9 cellular contexts compared by ENCODE assay signal in the genomic region with DNA sequence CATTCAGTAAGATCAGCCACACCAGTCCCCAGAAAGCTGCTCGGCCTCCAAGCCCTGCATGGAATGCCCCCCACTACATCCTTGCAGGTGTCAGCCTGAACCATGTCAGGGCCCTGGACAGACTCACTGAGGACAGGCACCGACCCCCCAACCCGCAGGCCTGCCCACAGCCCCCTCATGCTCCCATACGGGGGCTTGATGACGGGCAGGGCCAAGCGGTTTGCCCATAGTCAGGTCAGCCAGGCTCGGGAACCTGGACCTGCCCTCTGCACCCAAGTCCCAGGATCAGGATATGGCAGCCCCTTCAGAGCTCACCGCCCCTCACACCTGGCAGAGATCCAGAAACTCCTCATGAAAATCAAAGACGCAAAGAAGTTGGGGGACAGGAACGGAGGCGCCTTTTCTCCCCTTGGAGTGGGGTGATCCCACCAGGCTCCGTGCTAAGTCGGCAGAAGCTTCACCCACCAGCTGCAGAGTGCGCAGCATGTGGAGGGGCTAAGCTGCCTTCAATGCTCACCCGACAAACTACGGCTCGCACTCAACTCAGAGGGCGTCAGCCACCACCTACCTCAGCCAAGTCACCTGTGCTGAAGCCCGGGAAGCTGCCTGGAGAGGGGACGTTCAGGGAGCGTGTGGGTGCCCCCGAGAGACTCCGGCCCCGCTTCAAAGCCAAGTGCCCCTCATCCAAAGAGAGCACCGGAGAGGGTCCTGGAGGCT. TPM values are rescaled to one million over a fixed set of nuclear protein-coding genes. Genes with fewer than 3 reads are reported as not detected.
DNase-seq lines count a peak whose midpoint lies in the region; ATAC-seq and TF ChIP-seq lines count a peak whose summit lies in the region.
"Had no signal": no experiment of that assay in that cellular context is flagged by ENCODE, and none has a peak within 500 bp of the region (broad histone marks: within the 10 kb centered on the region; RNA-seq: fewer than 3 reads in every experiment).

No MANE protein-coding gene starts in this region.

- H3K27me3 ChIP-seq in WERI-Rb-1 (ENCODE audit: insufficient read depth, low read depth, severe bottlenecking) (no peaks in the 10 kb centered on the region), ovary (no peaks in the 10 kb centered on the region)

- no peak for TF ChIP-seq EP300 in ovary (IDR thresholded peaks at IDR 0.05)

- no peaks in the 10 kb centered on the region for H3K27me3 Mint-ChIP-seq in activated CD4-positive, alpha-beta T cell treated with anti-CD3 and anti-CD28 coated beads, Interleukin-2, amount 10 ng/mL, durations not matched to agents 24 days and 14 days
- H3K27me3 Mint-ChIP-seq in glutamatergic neuron (ENCODE audit: unreplicated experiment) = peaks cover 9% of the 10 kb centered on the region
- no peaks in the 10 kb centered on the region for H3K27me3 Mint-ChIP-seq in stimulated activated naive B cell treated with anti-CD40 and anti-IgM and Interleukin-4, amounts not matched to agents 10 μg/mL and 1 μg/mL and 100 μg/mL, for 72 hours

- TF ChIP-seq POLR2A in ovary (IDR thresholded peaks at IDR 0.05) = no peak

- H3K4me3 ChIP-seq in WERI-Rb-1 (ENCODE audit: low read depth, low read length) (peak overlapping the region; percentile 64; the same call in 1 of the 2 replicates), ovary (no peak overlapping the region)

- peak overlapping the region; percentile 71 for H3K27ac Mint-ChIP-seq in activated CD4-positive, alpha-beta T cell treated with anti-CD3 and anti-CD28 coated beads, Interleukin-2, amount 10 ng/mL, durations not matched to agents 24 days and 14 days
- no peak overlapping the region for H3K27ac Mint-ChIP-seq in glutamatergic neuron (ENCODE audit: unreplicated experiment)
- H3K27ac Mint-ChIP-seq in stimulated activated naive B cell treated with anti-CD40 and anti-IgM and Interleukin-4, amounts not matched to agents 10 μg/mL and 1 μg/mL and 100 μg/mL, for 72 hours = peak overlapping the region; percentile 97

- H3K4me3 Mint-ChIP-seq in activated CD4-positive, alpha-beta T cell treated with anti-CD3 and anti-CD28 coated beads, Interleukin-2, amount 10 ng/mL, durations not matched to agents 24 days and 14 days = peak overlapping the region; percentile 82
- H3K4me3 Mint-ChIP-seq in glutamatergic neuron (ENCODE audit: unreplicated experiment) = peak overlapping the region; percentile 83
- peak overlapping the region; percentile 87 to 88 for H3K4me3 Mint-ChIP-seq in stimulated activated naive B cell treated with anti-CD40 and anti-IgM and Interleukin-4, amounts not matched to agents 10 μg/mL and 1 μg/mL and 100 μg/mL, for 72 hours

- no peak for ATAC-seq in stimulated activated naive B cell treated with anti-CD40 and anti-IgM and Interleukin-4, amounts not matched to agents 10 μg/mL and 1 μg/mL and 100 μg/mL, for 72 hours (replicated peaks)
- no peak for ATAC-seq in HG02970 (IDR thresholded peaks at IDR 0.05; ENCODE audit: low FRiP score, unreplicated experiment)

- H3K9me3 ChIP-seq in WERI-Rb-1 (ENCODE audit: severe bottlenecking) (no peaks in the 10 kb centered on the region), ovary (no peaks in the 10 kb centered on the region)

- H3K4me1 Mint-ChIP-seq in activated CD4-positive, alpha-beta T cell treated with anti-CD3 and anti-CD28 coated beads, Interleukin-2, amount 10 ng/mL, durations not matched to agents 24 days and 14 days = peaks cover 13% of the 10 kb centered on the region
- H3K4me1 Mint-ChIP-seq in glutamatergic neuron (ENCODE audit: low read depth, unreplicated experiment) = peaks cover 5% of the 10 kb centered on the region
- H3K4me1 Mint-ChIP-seq in stimulated activated naive B cell treated with anti-CD40 and anti-IgM and Interleukin-4, amounts not matched to agents 10 μg/mL and 1 μg/mL and 100 μg/mL, for 72 hours = peaks cover 23 to 37% of the 10 kb centered on the region in 2 donors

- intact Hi-C loops in activated CD4-positive, alpha-beta T cell treated with anti-CD3 and anti-CD28 coated beads, Interleukin-2, amount 10 ng/mL, durations not matched to agents 24 days and 14 days (cut with micrococcal nuclease) = loop anchor here (2.0 kb wide), 1 partner anchor 67 kb away; no protein-coding TSS in a partner anchor
- intact Hi-C loops in ovary (cut with DNase I) = no loop called here

- no peaks in the 10 kb centered on the region for H3K9me3 Mint-ChIP-seq in activated CD4-positive, alpha-beta T cell treated with anti-CD3 and anti-CD28 coated beads, Interleukin-2, amount 10 ng/mL, durations not matched to agents 24 days and 14 days
- H3K9me3 Mint-ChIP-seq in glutamatergic neuron (ENCODE audit: unreplicated experiment) = peaks cover 12% of the 10 kb centered on the region
- H3K9me3 Mint-ChIP-seq in stimulated activated naive B cell treated with anti-CD40 and anti-IgM and Interleukin-4, amounts not matched to agents 10 μg/mL and 1 μg/mL and 100 μg/mL, for 72 hours = no peaks in the 10 kb centered on the region

- H3K36me3 ChIP-seq in WERI-Rb-1 = no peaks in the 10 kb centered on the region; the same call in 1 of the 2 replicates
- H3K36me3 ChIP-seq in ovary = no peaks in the 10 kb centered on the region

- no peak for DNase-seq in activated CD4-positive, alpha-beta T cell treated with anti-CD3 and anti-CD28 coated beads, Interleukin-2, amount 10 ng/mL, durations not matched to agents 24 days and 14 days
- DNase-seq in activated CD4-positive, alpha-beta T cell treated with anti-CD3 and anti-CD28 coated beads for 1 hour = no peak
- DNase-seq in WERI-Rb-1 (no peak), glutamatergic neuron (no peak), ovary (no peak)
- no peak for DNase-seq in stimulated activated naive B cell treated with anti-CD40 and anti-IgM and Interleukin-4, amounts not matched to agents 10 μg/mL and 1 μg/mL and 100 μg/mL, for 72 hours
- DNase-seq in stimulated activated CD4-positive, alpha-beta T cell treated with anti-CD3 and anti-CD28 coated beads, Interleukin-1b, Interleukin-23, amount 100 ng/mL, for 48 hours = no peak
- DNase-seq: SHP77 treated with DMSO at 0.1 percent for 48 hours had no signal

- no peak overlapping the region for H3K27ac ChIP-seq in WERI-Rb-1
- H3K27ac ChIP-seq in ovary = peak overlapping the region in 1 of 2 donors; percentile 68

- peaks cover 7% of the 10 kb centered on the region for H3K36me3 Mint-ChIP-seq in activated CD4-positive, alpha-beta T cell treated with anti-CD3 and anti-CD28 coated beads, Interleukin-2, amount 10 ng/mL, durations not matched to agents 24 days and 14 days (ENCODE audit: low read depth)
- H3K36me3 Mint-ChIP-seq in glutamatergic neuron (ENCODE audit: unreplicated experiment) = no peaks in the 10 kb centered on the region
- peaks cover 22 to 27% of the 10 kb centered on the region in 2 donors for H3K36me3 Mint-ChIP-seq in stimulated activated naive B cell treated with anti-CD40 and anti-IgM and Interleukin-4, amounts not matched to agents 10 μg/mL and 1 μg/mL and 100 μg/mL, for 72 hours

- peaks cover 5% of the 10 kb centered on the region for H3K4me1 ChIP-seq in ovary (ENCODE audit: insufficient read depth)

- TF ChIP-seq CTCF in WERI-Rb-1 (IDR thresholded peaks at IDR 0.05; ENCODE audit: low read depth, low read length) = no peak
- TF ChIP-seq CTCF in glutamatergic neuron (IDR thresholded peaks at IDR 0.05; ENCODE audit: partially characterized antibody, unreplicated experiment) = no peak
- TF ChIP-seq CTCF in ovary (IDR thresholded peaks at IDR 0.05) = no peak

- 88 to 90% (median 88%) methylated on average over 25 of the region's 25 CpGs for WGBS in ovary, 3 donors

RNA-seq across cellular contexts. Expression of gene GNPTG, which starts 26.5 kb away (rescaled TPM):
- 23.3 and 23.9 TPM in 2 replicates for total RNA-seq in activated CD4-positive, alpha-beta T cell treated with anti-CD3 and anti-CD28 coated beads, Interleukin-2, amount 10 ng/mL, durations not matched to agents 24 days and 14 days
- total RNA-seq in glutamatergic neuron (ENCODE audit: unreplicated experiment) (50.5 TPM), ovary (10 to 100 TPM; 47.8 to 68.1 (median 55.4) TPM)
- 10 to 100 TPM; 26.0 to 67.8 TPM for polyA plus RNA-seq in ovary

RNA-seq across cellular contexts. Expression of gene TSR3, which starts 26.6 kb away (rescaled TPM):
- total RNA-seq in activated CD4-positive, alpha-beta T cell treated with anti-CD3 and anti-CD28 coated beads, Interleukin-2, amount 10 ng/mL, durations not matched to agents 24 days and 14 days = 81.5 and 88.2 TPM in 2 replicates
- total RNA-seq in glutamatergic neuron (ENCODE audit: unreplicated experiment) = 52.5 TPM
- total RNA-seq in ovary = 10 to 100 TPM; 28.6 to 74.6 (median 41.5) TPM
- polyA plus RNA-seq in ovary = 10 to 100 TPM in 1 of 2 donors, 1 to 10 TPM in 1; 6.3 to 40.7 TPM

RNA-seq across cellular contexts. Expression of gene UNKL, which starts 36.3 kb away (rescaled TPM):
- total RNA-seq in activated CD4-positive, alpha-beta T cell treated with anti-CD3 and anti-CD28 coated beads, Interleukin-2, amount 10 ng/mL, durations not matched to agents 24 days and 14 days = 38.4 and 43.9 TPM in 2 replicates
- total RNA-seq in glutamatergic neuron (ENCODE audit: unreplicated experiment) = 30.7 TPM
- 10 to 100 TPM; 13.3 to 39.8 (median 32.5) TPM for total RNA-seq in ovary
- polyA plus RNA-seq in ovary = 10 to 100 TPM in 1 of 2 donors, 1 to 10 TPM in 1; 7.0 to 44.8 TPM

RNA-seq across cellular contexts. Expression of gene UQCC4, which starts 42.3 kb away (rescaled TPM):
- 22.3 and 24.6 TPM in 2 replicates for total RNA-seq in activated CD4-positive, alpha-beta T cell treated with anti-CD3 and anti-CD28 coated beads, Interleukin-2, amount 10 ng/mL, durations not matched to agents 24 days and 14 days
- total RNA-seq in glutamatergic neuron (ENCODE audit: unreplicated experiment) = 10.4 TPM
- total RNA-seq in ovary = 10 to 100 TPM; 10.1 to 18.6 (median 15.8) TPM
- 10 to 100 TPM in 1 of 2 donors, 1 to 10 TPM in 1; 4.0 to 17.5 TPM for polyA plus RNA-seq in ovary

RNA-seq across cellular contexts. Expression of gene BAIAP3, which starts 44.8 kb away (rescaled TPM):
- total RNA-seq in activated CD4-positive, alpha-beta T cell treated with anti-CD3 and anti-CD28 coated beads, Interleukin-2, amount 10 ng/mL, durations not matched to agents 24 days and 14 days = 0.30 TPM in 1 of 2 replicates, not detected in the other
- total RNA-seq in glutamatergic neuron (ENCODE audit: unreplicated experiment) (26.7 TPM), ovary (10 to 100 TPM in 1 of 7 donors, 1 to 10 TPM in 5, under 1 TPM in 1; 0.25 to 26.1 (median 2.6) TPM)
- polyA plus RNA-seq in ovary = under 1 TPM; 0.25 to 0.63 TPM
